ENCODE assay signal across 21 cellular contexts in the genomic region with DNA sequence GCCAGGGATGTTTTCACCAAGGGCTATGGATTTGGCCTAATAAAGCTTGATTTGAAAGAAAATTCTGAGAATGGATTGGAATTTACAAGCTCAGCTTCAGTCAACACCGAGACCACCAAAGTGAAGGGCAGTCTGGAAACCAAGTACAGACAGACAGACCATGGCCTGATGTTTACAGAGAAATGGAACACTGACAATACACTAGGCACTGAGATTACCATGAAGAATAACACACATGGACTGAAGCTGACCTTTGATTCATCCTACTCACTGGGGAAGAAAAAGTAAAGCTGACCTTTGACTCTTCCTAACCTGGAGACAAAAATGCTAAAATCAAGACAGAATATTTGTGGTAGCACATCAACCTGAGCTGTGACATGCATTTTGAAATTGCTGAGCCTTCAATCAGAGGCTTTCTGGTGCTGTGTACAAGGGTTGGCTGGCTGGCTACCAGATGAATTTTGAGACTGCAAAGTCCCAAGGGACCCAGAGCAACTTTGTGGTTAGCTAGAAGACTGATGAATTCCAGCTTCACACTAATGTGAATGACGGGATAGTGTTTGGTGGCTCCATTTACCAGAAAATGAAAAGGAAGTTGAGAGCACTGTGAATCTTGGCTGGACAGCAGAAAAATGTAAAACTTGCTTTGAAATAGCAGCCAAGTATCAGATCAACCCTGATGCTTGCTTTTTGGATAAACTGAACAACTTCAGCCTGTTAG.
DNase-seq lines count a peak whose midpoint lies in the region; ATAC-seq and TF ChIP-seq lines count a peak whose summit lies in the region.
"Had no signal": no experiment of that assay in that cellular context is flagged by ENCODE, and none has a peak within 500 bp of the region (broad histone marks: within the 10 kb centered on the region; RNA-seq: fewer than 3 reads in every experiment).

No MANE protein-coding gene starts in this region.

- no peaks in the 10 kb centered on the region for H3K9me3 Mint-ChIP-seq in CD4-positive, alpha-beta T cell
- H3K9me3 Mint-ChIP-seq: activated naive CD4-positive, alpha-beta T cell treated with anti-CD3 and anti-CD28 coated beads, Interleukin-2, amount 10 ng/mL, durations not matched to agents 7 days and 5 days had no signal

- H3K4me3 Mint-ChIP-seq in CD4-positive, alpha-beta T cell = no peak overlapping the region
- H3K4me3 Mint-ChIP-seq: activated naive CD4-positive, alpha-beta T cell treated with anti-CD3 and anti-CD28 coated beads, Interleukin-2, amount 10 ng/mL, durations not matched to agents 7 days and 5 days; naive B cell; T-cell had no signal

- H2BK120ac ChIP-seq in mesenchymal stem cell (ENCODE audit: low read depth, low read length) = no peak overlapping the region

- intact Hi-C loops in CD4-positive, alpha-beta T cell (cut with DNase I, micrococcal nuclease) = no loop called here

- H3K27me3 ChIP-seq in brain microvascular endothelial cell (replicated peaks) = no peaks in the 10 kb centered on the region
- H3K27me3 ChIP-seq in mesenchymal stem cell (ENCODE audit: control insufficient read depth in 1 of 2, insufficient read depth in 1 of 2, low read length in 2 of 2) = peaks cover 0 to 35% of the 10 kb centered on the region in 2 experiments
- no peaks in the 10 kb centered on the region for H3K27me3 ChIP-seq in CD4-positive, alpha-beta T cell (ENCODE audit: control insufficient read depth, insufficient read depth, low read length)
- H3K27me3 ChIP-seq: body of pancreas, dorsolateral prefrontal cortex, ovary had no signal

- H3K14ac ChIP-seq in mesenchymal stem cell (ENCODE audit: low read length in 2 of 2) = no peak overlapping the region

- no peak overlapping the region for H2AK5ac ChIP-seq in mesenchymal stem cell (ENCODE audit: low read length, severe bottlenecking)

- H2BK12ac ChIP-seq in mesenchymal stem cell (ENCODE audit: low read length in 2 of 2) = no peak overlapping the region

- no peak overlapping the region for H3K4ac ChIP-seq in mesenchymal stem cell (ENCODE audit: low read depth in 1 of 2, low read length in 2 of 2)

- no peaks in the 10 kb centered on the region for H3K36me3 ChIP-seq in brain microvascular endothelial cell (replicated peaks)
- no peaks in the 10 kb centered on the region for H3K36me3 ChIP-seq in mesenchymal stem cell (ENCODE audit: control insufficient read depth in 1 of 2, insufficient read depth in 2 of 2, low read depth in 1 of 2, low read length in 2 of 2)
- H3K36me3 ChIP-seq: ovary had no signal

- in situ Hi-C loops in brain microvascular endothelial cell (cut with HindIII; ENCODE audit: low pct_ligation_motif_present, low sequenced_read_pairs) (no loop called here), KBM-7 (cut with MboI; ENCODE audit: low pct_unique_long_range_greater_than_20kb, low sequenced_read_pairs) (no loop called here)

- no peak overlapping the region for H2BK15ac ChIP-seq in mesenchymal stem cell (ENCODE audit: low read depth, poor library complexity, severe bottlenecking)

- H3K4me3 ChIP-seq in brain microvascular endothelial cell (ENCODE audit: low read depth, low read length) (no peak overlapping the region), mesenchymal stem cell (ENCODE audit: insufficient read depth in 1 of 2, low read depth in 1 of 2, low read length in 2 of 2) (no peak overlapping the region)
- H3K4me3 ChIP-seq: body of pancreas, dorsolateral prefrontal cortex, ovary had no signal

- no peak overlapping the region for H3K27ac Mint-ChIP-seq in CD4-positive, alpha-beta T cell
- H3K27ac Mint-ChIP-seq: activated naive CD4-positive, alpha-beta T cell treated with anti-CD3 and anti-CD28 coated beads, Interleukin-2, amount 10 ng/mL, durations not matched to agents 7 days and 5 days; naive B cell; T-cell had no signal

- no peak for TF ChIP-seq CTCF in brain microvascular endothelial cell (IDR thresholded peaks at IDR 0.05; ENCODE audit: low read depth, low read length, missing control alignments)
- TF ChIP-seq CTCF in CD4-positive, alpha-beta T cell (IDR thresholded peaks at IDR 0.05) = no peak

- H3K18ac ChIP-seq in mesenchymal stem cell (ENCODE audit: low read depth in 1 of 2, low read length in 2 of 2) = no peak overlapping the region

- no peaks in the 10 kb centered on the region for H3K4me1 ChIP-seq in mesenchymal stem cell (ENCODE audit: control insufficient read depth, insufficient read depth, low read depth, low read length)
- H3K4me1 ChIP-seq: body of pancreas had no signal

- no peak overlapping the region for H4K91ac ChIP-seq in mesenchymal stem cell (ENCODE audit: low read length)

- H3K27me3 Mint-ChIP-seq in CD4-positive, alpha-beta T cell = no peaks in the 10 kb centered on the region
- H3K27me3 Mint-ChIP-seq: activated naive CD4-positive, alpha-beta T cell treated with anti-CD3 and anti-CD28 coated beads, Interleukin-2, amount 10 ng/mL, durations not matched to agents 7 days and 5 days; naive B cell; T-cell had no signal

- CTCF ChIA-PET in CD4-positive, alpha-beta T cell (lab: Charles Lee) = no interaction called here

- no peak overlapping the region for H4K8ac ChIP-seq in mesenchymal stem cell (ENCODE audit: low read length)

- H2BK5ac ChIP-seq in mesenchymal stem cell (ENCODE audit: low read depth, low read length, poor library complexity, severe bottlenecking) = no peak overlapping the region

- no peak overlapping the region for H2AFZ ChIP-seq in mesenchymal stem cell (ENCODE audit: low read depth, low read length)

- H3K23ac ChIP-seq in mesenchymal stem cell (ENCODE audit: low read length in 2 of 2) = no peak overlapping the region

- H3K36me3 Mint-ChIP-seq in CD4-positive, alpha-beta T cell (ENCODE audit: low read depth) = no peaks in the 10 kb centered on the region
- H3K36me3 Mint-ChIP-seq: activated naive CD4-positive, alpha-beta T cell treated with anti-CD3 and anti-CD28 coated beads, Interleukin-2, amount 10 ng/mL, durations not matched to agents 7 days and 5 days; naive B cell; T-cell had no signal

- H3K9ac ChIP-seq in mesenchymal stem cell (ENCODE audit: low read length) = no peak overlapping the region

- H3K4me2 ChIP-seq in mesenchymal stem cell (ENCODE audit: low read length, poor library complexity, severe bottlenecking) = no peak overlapping the region

- no peak for ATAC-seq in CD4-positive, alpha-beta T cell (ENCODE audit: poor library complexity)
- ATAC-seq in GM19035 (IDR thresholded peaks at IDR 0.05; ENCODE audit: unreplicated experiment) = no peak
- ATAC-seq: body of pancreas, T-cell had no signal

- H3K4me1 Mint-ChIP-seq in CD4-positive, alpha-beta T cell (ENCODE audit: low read depth) = no peaks in the 10 kb centered on the region
- H3K4me1 Mint-ChIP-seq: activated naive CD4-positive, alpha-beta T cell treated with anti-CD3 and anti-CD28 coated beads, Interleukin-2, amount 10 ng/mL, durations not matched to agents 7 days and 5 days; naive B cell; T-cell had no signal

- H3K79me1 ChIP-seq in mesenchymal stem cell (replicated peaks; ENCODE audit: low read length, poor library complexity, severe bottlenecking) = no peaks in the 10 kb centered on the region

- POLR2A ChIA-PET in CD4-positive, alpha-beta T cell (lab: Charles Lee) = no interaction called here

- peak; percentile 13 for DNase-seq in AG20443 (ENCODE audit: low spot score)
- DNase-seq in LHCN-M2 (ENCODE audit: low read depth) = peak; percentile 83
- peak; percentile 0 for DNase-seq in brain microvascular endothelial cell
- DNase-seq in mesenchymal stem cell = peak; percentile 42
- no peak for DNase-seq in CD4-positive, alpha-beta T cell
- no peak for DNase-seq in stimulated activated naive CD4-positive, alpha-beta T cell treated with Interleukin-2 at 50 U/mL for 16 hours (lab: John Stamatoyannopoulos, UW)
- DNase-seq in KBM-7 = no peak
- DNase-seq: activated naive CD4-positive, alpha-beta T cell treated with anti-CD3 and anti-CD28 coated beads, Interleukin-2, amount 10 ng/mL, durations not matched to agents 7 days and 5 days; body of pancreas; C1 segment of cervical spinal cord; dorsolateral prefrontal cortex; erythroblast; hippocampal formation; kidney; naive B cell; NCI-H1417 treated with DMSO at 0.1 percent for 48 hours; NCI-H446 treated with DMSO at 0.1 percent for 48 hours; ovary; stimulated activated CD4-positive, alpha-beta T cell treated with anti-CD3 and anti-CD28 coated beads, Interleukin-2, amount 100 ng/mL, for 48 hours; T-cell had no signal

- WGBS in mesenchymal stem cell = 50% methylated on average over 2 of the region's 2 CpGs

- H3K27ac ChIP-seq in brain microvascular endothelial cell (no peak overlapping the region), mesenchymal stem cell (ENCODE audit: low read length, poor library complexity, severe bottlenecking) (no peak overlapping the region)
- no peak overlapping the region for H3K27ac ChIP-seq in CD4-positive, alpha-beta T cell (ENCODE audit: low read depth, low read length)
- H3K27ac ChIP-seq: body of pancreas, dorsolateral prefrontal cortex, ovary had no signal

- H3K9me3 ChIP-seq in mesenchymal stem cell (ENCODE audit: control insufficient read depth, low read length) = peaks cover 4% of the 10 kb centered on the region
- no peaks in the 10 kb centered on the region for H3K9me3 ChIP-seq in CD4-positive, alpha-beta T cell (ENCODE audit: control insufficient read depth, low read length)
- H3K9me3 ChIP-seq: body of pancreas, ovary had no signal

Comparison
In these comparisons a context has a peak if more than half of its experiments do, and no peak if none do; other contexts are left out.
1. DNase-seq: peak in AG20443 (single experiment), LHCN-M2 (single experiment), brain microvascular endothelial cell (single experiment) and mesenchymal stem cell (single experiment); none in CD4-positive, alpha-beta T cell (0 of 10), stimulated activated naive CD4-positive, alpha-beta T cell treated with Interleukin-2 at 50 U/mL for 16 hours (single experiment) and KBM-7 (single experiment).